In genomic region chr22:27801616-27802388, GRCh38 we compare ENCODE assay signal across 8 cellular contexts. TPM values are rescaled to one million over a fixed set of nuclear protein-coding genes. Genes with fewer than 3 reads are reported as not detected.
DNase-seq lines count a peak whose midpoint lies in the region; ATAC-seq and TF ChIP-seq lines count a peak whose summit lies in the region.

Gene MN1 (minus strand): TSS chr22:27801756. CDS start chr22:27800543, 1,213 bp downstream.

- peaks cover 0 to 26% (median 6%) of the 10 kb centered on the region in 11 experiments; a peak in 8 of 22 replicates for H3K9me3 ChIP-seq in BLaER1 treated with 17β-estradiol and CSF1 and Interleukin-3, amounts not matched to agents 10 nM and 100 nM (replicated peaks in 1 of 11)
- H3K9me3 ChIP-seq in Loucy (ENCODE audit: insufficient read depth, low read depth, low read length): no peaks in the 10 kb centered on the region
- H3K9me3 ChIP-seq in mucosa of descending colon: no peaks in the 10 kb centered on the region

- H3K27me3 ChIP-seq in BLaER1 treated with 17β-estradiol and CSF1 and Interleukin-3, amounts not matched to agents 10 nM and 100 nM: peaks cover 23 to 37% (median 32%) of the 10 kb centered on the region in 11 experiments
- no peaks in the 10 kb centered on the region for H3K27me3 ChIP-seq in Loucy (ENCODE audit: insufficient read depth, low read length, poor library complexity, severe bottlenecking)

- H3K27ac ChIP-seq in BLaER1 treated with 17β-estradiol and CSF1 and Interleukin-3, amounts not matched to agents 10 nM and 100 nM: peak within 1 kb of the TSS in 7 of 11 experiments; percentile 33 to 74 (median 58); a peak in 11 of 22 replicates

- no peaks in the 10 kb centered on the region for H3K79me2 ChIP-seq in Loucy (ENCODE audit: insufficient read depth, low read length)

- H3F3A ChIP-seq in Loucy (ENCODE audit: low read depth): no peaks in the 10 kb centered on the region

- H4K20me1 ChIP-seq in BLaER1 treated with 17β-estradiol and CSF1 and Interleukin-3, amounts not matched to agents 10 nM and 100 nM: peaks cover 0 to 7% (median 0%) of the 10 kb centered on the region in 11 experiments; a peak in 3 of 22 replicates
- H4K20me1 ChIP-seq in Loucy (ENCODE audit: insufficient read depth, low read length, poor library complexity, severe bottlenecking): no peaks in the 10 kb centered on the region

- H3K4me1 ChIP-seq in BLaER1 treated with 17β-estradiol and CSF1 and Interleukin-3, amounts not matched to agents 10 nM and 100 nM: peaks cover 11 to 35% (median 20%) of the 10 kb centered on the region in 10 experiments; a peak in 15 of 20 replicates
- H3K4me1 ChIP-seq in Loucy (ENCODE audit: insufficient read depth, low read length, poor library complexity, severe bottlenecking) (no peaks in the 10 kb centered on the region), mucosa of descending colon (ENCODE audit: low read depth) (peaks cover 10% of the 10 kb centered on the region)

- peak; percentile 70 for DNase-seq in activated T-cell treated with anti-CD3 and anti-CD28 coated beads, Interleukin-2, amount 50 U/mL, for 1 hour
- peak in 2 of 3 donors; percentile 53 to 57 for DNase-seq in mucosa of descending colon
- DNase-seq in stimulated activated CD8-positive, alpha-beta memory T cell treated with anti-CD3 and anti-CD28 coated beads, Interleukin-4, amount 100 ng/mL, for 48 hours: peak; percentile 56

- peak within 1 kb of the TSS; percentile 55 to 74 (median 65) for H3K4me3 ChIP-seq in BLaER1 treated with 17β-estradiol and CSF1 and Interleukin-3, amounts not matched to agents 10 nM and 100 nM
- H3K4me3 ChIP-seq in Loucy (ENCODE audit: low read length, poor library complexity, severe bottlenecking) (peak within 1 kb of the TSS; percentile 73), mucosa of descending colon (peak within 1 kb of the TSS; percentile 13)

- peak within 1 kb of the TSS; percentile 81 for H2AFZ ChIP-seq in Loucy (ENCODE audit: low read length)

- peak within 1 kb of the TSS; percentile 30 to 73 (median 71); a peak in 21 of 22 replicates for H3K9ac ChIP-seq in BLaER1 treated with 17β-estradiol and CSF1 and Interleukin-3, amounts not matched to agents 10 nM and 100 nM
- peak within 1 kb of the TSS; percentile 56 for H3K9ac ChIP-seq in Loucy (ENCODE audit: low read depth, low read length, poor library complexity, severe bottlenecking)

- ATAC-seq in esophagus mucosa: peak; percentile 21
- peak; percentile 50 for ATAC-seq in mucosa of descending colon
- no peak for ATAC-seq in GM19467 (IDR thresholded peaks at IDR 0.05; ENCODE audit: unreplicated experiment)
- ATAC-seq in HG03439 (IDR thresholded peaks at IDR 0.05; ENCODE audit: unreplicated experiment): no peak

- H3K9me2 ChIP-seq in Loucy (replicated peaks; ENCODE audit: low read depth, low read length): no peaks in the 10 kb centered on the region

- TF ChIP-seq CTCF in Loucy (conservative IDR thresholded peaks at IDR 0.05; ENCODE audit: low read length) (no peak), mucosa of descending colon (IDR thresholded peaks at IDR 0.05) (no peak)

- H3K4me2 ChIP-seq in BLaER1 treated with 17β-estradiol and CSF1 and Interleukin-3, amounts not matched to agents 10 nM and 100 nM: peak within 1 kb of the TSS; percentile 76 to 86 (median 80)
- H3K4me2 ChIP-seq in Loucy (ENCODE audit: low read depth, low read length, poor library complexity, severe bottlenecking): peak within 1 kb of the TSS; percentile 75

- H3K36me3 ChIP-seq in BLaER1 treated with 17β-estradiol and CSF1 and Interleukin-3, amounts not matched to agents 10 nM and 100 nM: no peaks in the 10 kb centered on the region; a peak in 1 of 22 replicates
- H3K36me3 ChIP-seq in Loucy (ENCODE audit: insufficient read depth, low read length): no peaks in the 10 kb centered on the region
- H3K36me3 ChIP-seq in mucosa of descending colon (ENCODE audit: low read depth): no peaks in the 10 kb centered on the region

- intact Hi-C loops in mucosa of descending colon (cut with DNase I, micrococcal nuclease): loop anchor here (5.0 to 10.0 kb wide), 2 partner anchors 405 to 1047 kb away; no protein-coding TSS in a partner anchor

RNA-seq across cellular contexts. Expression of gene MN1, which starts in this region (rescaled TPM):
- total RNA-seq in esophagus mucosa (1.7 TPM), mucosa of descending colon (1 to 10 TPM in 2 of 3 donors, under 1 TPM in 1; 0.49 to 7.6 (median 1.8) TPM)

Comparison
In these comparisons a context has a peak if more than half of its experiments do, and no peak if none do; other contexts are left out.
1. H3K4me3 ChIP-seq: peak in every context shown above with its lines; median percentile 73 in Loucy; 65 in BLaER1 treated with 17β-estradiol and CSF1 and Interleukin-3, amounts not matched to agents 10 nM and 100 nM; 13 in mucosa of descending colon.
2. ATAC-seq: peak in esophagus mucosa (single experiment) and mucosa of descending colon (single experiment); none in GM19467 (single experiment) and HG03439 (single experiment).
3. Peak in every context shown above with its lines, with median percentiles within 50 percentile points of each other: DNase-seq.